In genomic region chr15:64096486-64097431, GRCh38 we compare ENCODE assay signal across 8 cellular contexts. TPM values are rescaled to one million over a fixed set of nuclear protein-coding genes. Genes with fewer than 3 reads are reported as not detected.
DNase-seq lines count a peak whose midpoint lies in the region; ATAC-seq and TF ChIP-seq lines count a peak whose summit lies in the region.

No MANE protein-coding gene starts in this region.

- peaks cover 3% of the 10 kb centered on the region; the same call in 1 of the 2 replicates for H3K36me3 ChIP-seq in Panc1 (ENCODE audit: control insufficient read depth, insufficient read depth, low read length)
- H3K36me3 ChIP-seq in duodenal mucosa (ENCODE audit: control insufficient read depth in 1 of 2, insufficient read depth in 2 of 2, low read length in 2 of 2), result no peaks in the 10 kb centered on the region

- in situ Hi-C loops in Panc1 (cut with HindIII; ENCODE audit: low pct_unique_long_range_greater_than_20kb, low sequenced_read_pairs), result no loop called here

- intact Hi-C loops in Panc1 (cut with micrococcal nuclease; ENCODE audit: unreplicated experiment), result no loop called here

- DNase-seq in activated naive CD4-positive, alpha-beta T cell treated with anti-CD3 and anti-CD28 coated beads, Interleukin-2, amount 50 U/mL, for 16 hours, result no peak
- DNase-seq in Panc1 (ENCODE audit: low read depth, low spot score) (no peak), left lobe of liver (ENCODE audit: low spot score) (no peak), activated gamma-delta T cell (lab: John Stamatoyannopoulos, UW) (no peak)
- DNase-seq in natural killer cell treated with Interleukin-12 subunit alpha and Interleukin-12 subunit beta and Interleukin-15 and Interleukin-18, amount 100 ng/mL, for 72 hours (ENCODE audit: low spot score), result no peak

- H3K4me3 ChIP-seq in Panc1 (ENCODE audit: low read depth in 2 of 2, low read length in 2 of 2), result peak overlapping the region; percentile 92 to 97
- H3K4me3 ChIP-seq in duodenal mucosa (ENCODE audit: low read depth in 1 of 2, low read length in 2 of 2), result peak overlapping the region; percentile 95 to 96

- H3K27me3 ChIP-seq in Panc1 (ENCODE audit: control insufficient read depth, insufficient read depth, low read length), result no peaks in the 10 kb centered on the region
- H3K27me3 ChIP-seq in duodenal mucosa (ENCODE audit: control insufficient read depth in 1 of 2, insufficient read depth in 2 of 2, low read length in 2 of 2), result no peaks in the 10 kb centered on the region

- peak overlapping the region; percentile 77 for H3K27ac Mint-ChIP-seq in activated naive CD4-positive, alpha-beta T cell treated with anti-CD3 and anti-CD28 coated beads, Interleukin-2, amount 50 U/mL, for 24 hours
- peak overlapping the region; percentile 99 for H3K27ac Mint-ChIP-seq in natural killer cell treated with Interleukin-12 subunit alpha and Interleukin-12 subunit beta and Interleukin-15 and Interleukin-18, amount 100 ng/mL, for 72 hours

- H3K4me3 Mint-ChIP-seq in activated naive CD4-positive, alpha-beta T cell treated with anti-CD3 and anti-CD28 coated beads, Interleukin-2, amount 50 U/mL, for 24 hours, result peak overlapping the region; percentile 97
- peak overlapping the region; percentile 100 for H3K4me3 Mint-ChIP-seq in natural killer cell treated with Interleukin-12 subunit alpha and Interleukin-12 subunit beta and Interleukin-15 and Interleukin-18, amount 100 ng/mL, for 72 hours

- H3K9ac ChIP-seq in duodenal mucosa (ENCODE audit: low read depth in 1 of 2, low read length in 2 of 2), result peak overlapping the region; percentile 79 to 81

- BruUV-seq in Panc1 (replicated peaks; lab: Mats Ljungman, UMichigan), result no TSS peak

- no peaks in the 10 kb centered on the region for H3K27me3 Mint-ChIP-seq in activated naive CD4-positive, alpha-beta T cell treated with anti-CD3 and anti-CD28 coated beads, Interleukin-2, amount 50 U/mL, for 24 hours
- H3K27me3 Mint-ChIP-seq in natural killer cell treated with Interleukin-12 subunit alpha and Interleukin-12 subunit beta and Interleukin-15 and Interleukin-18, amount 100 ng/mL, for 72 hours, result no peaks in the 10 kb centered on the region

- ATAC-seq in Panc1 (no peak), left lobe of liver (no peak), GM21723 (IDR thresholded peaks at IDR 0.05; ENCODE audit: unreplicated experiment) (no peak)
- ATAC-seq in natural killer cell treated with Interleukin-12 subunit alpha and Interleukin-12 subunit beta and Interleukin-15 and Interleukin-18, amount 100 ng/mL, for 72 hours, result no peak

- peak overlapping the region; percentile 99 for H3K27ac ChIP-seq in Panc1 (ENCODE audit: low read length)
- H3K27ac ChIP-seq in duodenal mucosa (ENCODE audit: low read depth, low read length), result peak overlapping the region; percentile 52

- H3K36me3 Mint-ChIP-seq in activated naive CD4-positive, alpha-beta T cell treated with anti-CD3 and anti-CD28 coated beads, Interleukin-2, amount 50 U/mL, for 24 hours, result peaks cover 5% of the 10 kb centered on the region
- no peaks in the 10 kb centered on the region for H3K36me3 Mint-ChIP-seq in natural killer cell treated with Interleukin-12 subunit alpha and Interleukin-12 subunit beta and Interleukin-15 and Interleukin-18, amount 100 ng/mL, for 72 hours

- TF ChIP-seq CTCF in Panc1 (IDR thresholded peaks at IDR 0.05), result peak; percentile 31

- H3K9me3 Mint-ChIP-seq in activated naive CD4-positive, alpha-beta T cell treated with anti-CD3 and anti-CD28 coated beads, Interleukin-2, amount 50 U/mL, for 24 hours, result no peaks in the 10 kb centered on the region
- H3K9me3 Mint-ChIP-seq in natural killer cell treated with Interleukin-12 subunit alpha and Interleukin-12 subunit beta and Interleukin-15 and Interleukin-18, amount 100 ng/mL, for 72 hours, result no peaks in the 10 kb centered on the region

- CTCF ChIA-PET in Panc1 (lab: Charles Lee), result interaction anchor here (1.3 kb wide), 1 partner anchor 57 kb away, joined by 7 read pairs; no protein-coding TSS in a partner anchor

- POLR2A ChIA-PET in Panc1 (lab: Charles Lee), result interaction anchor here (0.6 kb wide), 1 partner anchor 348 kb away, joined by 3 read pairs; no protein-coding TSS in a partner anchor

- H3K4me1 ChIP-seq in Panc1 (ENCODE audit: control insufficient read depth, insufficient read depth, low read length) (peaks cover 34% of the 10 kb centered on the region), duodenal mucosa (ENCODE audit: control insufficient read depth in 1 of 2, insufficient read depth in 2 of 2, low read length in 2 of 2) (peaks cover 32 to 44% of the 10 kb centered on the region in 2 donors)

- peaks cover 69% of the 10 kb centered on the region for H3K4me1 Mint-ChIP-seq in activated naive CD4-positive, alpha-beta T cell treated with anti-CD3 and anti-CD28 coated beads, Interleukin-2, amount 50 U/mL, for 24 hours
- H3K4me1 Mint-ChIP-seq in natural killer cell treated with Interleukin-12 subunit alpha and Interleukin-12 subunit beta and Interleukin-15 and Interleukin-18, amount 100 ng/mL, for 72 hours (ENCODE audit: low read depth in 2 of 2), result peaks cover 50 to 52% of the 10 kb centered on the region in 2 donors

- no peaks in the 10 kb centered on the region for H3K9me3 ChIP-seq in Panc1 (ENCODE audit: control insufficient read depth, insufficient read depth, low read depth, low read length)
- no peaks in the 10 kb centered on the region for H3K9me3 ChIP-seq in duodenal mucosa (ENCODE audit: control insufficient read depth in 1 of 2, low read length in 2 of 2)

RNA-seq across cellular contexts. Expression of gene SNX1, which starts 1.0 kb away (rescaled TPM):
- total RNA-seq in Panc1 (2021; ENCODE audit: unreplicated experiment) (96.2 TPM), left lobe of liver (66.2 TPM)
- polyA plus RNA-seq in Panc1 (2012; ENCODE audit: insufficient read length), result 73.0 TPM
- 100 to 1,000 TPM; 119 to 132 TPM for total RNA-seq in natural killer cell treated with Interleukin-12 subunit alpha and Interleukin-12 subunit beta and Interleukin-15 and Interleukin-18, amount 100 ng/mL, for 72 hours

RNA-seq across cellular contexts. Expression of gene CIAO2A, which starts 3.1 kb away (rescaled TPM):
- total RNA-seq in Panc1 (2021; ENCODE audit: unreplicated experiment) (89.8 TPM), left lobe of liver (70.2 TPM)
- polyA plus RNA-seq in Panc1 (2012; ENCODE audit: insufficient read length), result 84.6 TPM
- 10 to 100 TPM; 55.7 to 65.4 TPM for total RNA-seq in natural killer cell treated with Interleukin-12 subunit alpha and Interleukin-12 subunit beta and Interleukin-15 and Interleukin-18, amount 100 ng/mL, for 72 hours

RNA-seq across cellular contexts. Expression of gene DAPK2, which starts 50.5 kb away (rescaled TPM):
- total RNA-seq in Panc1 (2021; ENCODE audit: unreplicated experiment) (10.2 TPM), left lobe of liver (0.88 TPM)
- 10.3 TPM for polyA plus RNA-seq in Panc1 (2012; ENCODE audit: insufficient read length)
- total RNA-seq in natural killer cell treated with Interleukin-12 subunit alpha and Interleukin-12 subunit beta and Interleukin-15 and Interleukin-18, amount 100 ng/mL, for 72 hours, result 1 to 10 TPM in 1 of 2 donors, under 1 TPM in 1; 0.76 to 8.1 TPM

RNA-seq across cellular contexts. Expression of gene SNX22, which starts 54.8 kb away (rescaled TPM):
- 2.3 TPM for total RNA-seq in Panc1 (2021; ENCODE audit: unreplicated experiment)
- 2.8 TPM for polyA plus RNA-seq in Panc1 (2012; ENCODE audit: insufficient read length)
- under 1 TPM in 1 of 2 donors, not detected in 1; 0.07 TPM for total RNA-seq in natural killer cell treated with Interleukin-12 subunit alpha and Interleukin-12 subunit beta and Interleukin-15 and Interleukin-18, amount 100 ng/mL, for 72 hours
- total RNA-seq in left lobe of liver, result 1.2 TPM
